ENCODE assay signal across 11 cellular contexts in genomic region chr19:2240881-2241760, GRCh38. TPM values are rescaled to one million over a fixed set of nuclear protein-coding genes. Genes with fewer than 3 reads are reported as not detected.
DNase-seq lines count a peak whose midpoint lies in the region; ATAC-seq and TF ChIP-seq lines count a peak whose summit lies in the region.
"Had no signal": no experiment of that assay in that cellular context is flagged by ENCODE, and none has a peak within 500 bp of the region (broad histone marks: within the 10 kb centered on the region; RNA-seq: fewer than 3 reads in every experiment).

No MANE protein-coding gene starts in this region.

- H3K27ac Mint-ChIP-seq in stimulated activated memory B cell treated with anti-CD40 and anti-IgM and Interleukin-4, amounts not matched to agents 10 μg/mL and 1 μg/mL and 100 μg/mL, for 72 hours: no peak overlapping the region

- intact Hi-C loops in left ventricle myocardium inferior (cut with micrococcal nuclease) (no loop called here), Right ventricle myocardium inferior (cut with DNase I) (no loop called here), mucosa of descending colon (cut with DNase I, micrococcal nuclease) (no loop called here)

- no peaks in the 10 kb centered on the region for H3K9me3 Mint-ChIP-seq in stimulated activated memory B cell treated with anti-CD40 and anti-IgM and Interleukin-4, amounts not matched to agents 10 μg/mL and 1 μg/mL and 100 μg/mL, for 72 hours

- peaks cover 63% of the 10 kb centered on the region for H3K36me3 Mint-ChIP-seq in stimulated activated memory B cell treated with anti-CD40 and anti-IgM and Interleukin-4, amounts not matched to agents 10 μg/mL and 1 μg/mL and 100 μg/mL, for 72 hours

- H3K36me3 ChIP-seq in left ventricle myocardium inferior (peaks cover 33% of the 10 kb centered on the region), mucosa of descending colon (ENCODE audit: low read depth) (peaks cover 12% of the 10 kb centered on the region)

- H3K27ac ChIP-seq in left ventricle myocardium inferior (replicated peaks) (peak overlapping the region; percentile 72), cingulate gyrus (ENCODE audit: low read depth, low read length) (peak overlapping the region; percentile 72)
- H3K27ac ChIP-seq: HL-60 had no signal

- DNase-seq in left ventricle myocardium inferior (no peak), Right ventricle myocardium inferior (ENCODE audit: missing footprints) (no peak), myocyte (ENCODE audit: low read depth) (peak; percentile 54), mucosa of descending colon (no peak)
- DNase-seq: activated gamma-delta T cell treated with Interleukin-2 at 50 U/mL for 16 hours, left ventricle myocardium superior had no signal

- no peaks in the 10 kb centered on the region for H3K27me3 ChIP-seq in left ventricle myocardium inferior (ENCODE audit: low read depth)

- peaks cover 60% of the 10 kb centered on the region for H3K4me1 Mint-ChIP-seq in stimulated activated memory B cell treated with anti-CD40 and anti-IgM and Interleukin-4, amounts not matched to agents 10 μg/mL and 1 μg/mL and 100 μg/mL, for 72 hours

- H3K4me1 ChIP-seq in left ventricle myocardium inferior (peaks cover 72% of the 10 kb centered on the region), mucosa of descending colon (ENCODE audit: low read depth) (peaks cover 50% of the 10 kb centered on the region)

- ATAC-seq in Right ventricle myocardium inferior (no peak), GM18867 (IDR thresholded peaks at IDR 0.05; ENCODE audit: unreplicated experiment) (no peak), HG03378 (IDR thresholded peaks at IDR 0.05; ENCODE audit: unreplicated experiment) (no peak), mucosa of descending colon (no peak)
- no peak for ATAC-seq in stimulated activated memory B cell treated with anti-CD40 and anti-IgM and Interleukin-4, amounts not matched to agents 10 μg/mL and 1 μg/mL and 100 μg/mL, for 72 hours
- ATAC-seq: left ventricle myocardium superior had no signal

- no peaks in the 10 kb centered on the region for H3K9me3 ChIP-seq in left ventricle myocardium inferior (replicated peaks)
- H3K9me3 ChIP-seq in mucosa of descending colon: no peaks in the 10 kb centered on the region

- no peaks in the 10 kb centered on the region for H3K27me3 Mint-ChIP-seq in stimulated activated memory B cell treated with anti-CD40 and anti-IgM and Interleukin-4, amounts not matched to agents 10 μg/mL and 1 μg/mL and 100 μg/mL, for 72 hours

- H3K4me3 Mint-ChIP-seq in stimulated activated memory B cell treated with anti-CD40 and anti-IgM and Interleukin-4, amounts not matched to agents 10 μg/mL and 1 μg/mL and 100 μg/mL, for 72 hours: no peak overlapping the region

- H3K4me3 ChIP-seq in left ventricle myocardium inferior: peak overlapping the region; percentile 64
- no peak overlapping the region for H3K4me3 ChIP-seq in mucosa of descending colon

- no peak for TF ChIP-seq CTCF in left ventricle myocardium inferior (IDR thresholded peaks at IDR 0.05; ENCODE audit: borderline replicate concordance)
- TF ChIP-seq CTCF in mucosa of descending colon (IDR thresholded peaks at IDR 0.05): no peak

RNA-seq across cellular contexts. Expression of gene SF3A2, which starts 4.5 kb away (rescaled TPM):
- total RNA-seq in left ventricle myocardium inferior (28.7 TPM), Right ventricle myocardium inferior (30.3 TPM), myocyte (21.6 and 23.1 TPM in 2 replicates), mucosa of descending colon (10 to 100 TPM; 60.6 to 81.2 (median 68.2) TPM)
- polyA plus RNA-seq in myocyte (2012): 46.6 TPM

RNA-seq across cellular contexts. Expression of gene PLEKHJ1, which starts 5.0 kb away (rescaled TPM):
- total RNA-seq in left ventricle myocardium inferior: 47.8 TPM
- total RNA-seq in Right ventricle myocardium inferior: 59.7 TPM
- 77.5 and 86.7 TPM in 2 replicates for total RNA-seq in myocyte
- polyA plus RNA-seq in myocyte (2012): 42.0 TPM
- 100 to 1,000 TPM; 132 to 231 (median 189) TPM for total RNA-seq in mucosa of descending colon

RNA-seq across cellular contexts. Expression of gene AMH, which starts 8.0 kb away (rescaled TPM):
- total RNA-seq in left ventricle myocardium inferior: 1.1 TPM
- 0.89 TPM for total RNA-seq in Right ventricle myocardium inferior
- 5.1 and 7.3 TPM in 2 replicates for total RNA-seq in myocyte
- polyA plus RNA-seq in myocyte (2012): 6.6 TPM
- total RNA-seq in mucosa of descending colon: 1 to 10 TPM; 2.7 to 5.1 (median 3.8) TPM

RNA-seq across cellular contexts. Expression of gene JSRP1, which starts 15.1 kb away (rescaled TPM):
- total RNA-seq in left ventricle myocardium inferior: 0.36 TPM
- not detected for total RNA-seq in Right ventricle myocardium inferior
- 303 and 333 TPM in 2 replicates for total RNA-seq in myocyte
- polyA plus RNA-seq in myocyte (2012): 42.4 TPM
- total RNA-seq in mucosa of descending colon: 1 to 10 TPM in 1 of 3 donors, under 1 TPM in 2; 0.38 to 2.4 (median 0.87) TPM
- total RNA-seq: left ventricle myocardium superior had no signal

RNA-seq across cellular contexts. Expression of gene PEAK3, which starts 40.9 kb away (rescaled TPM):
- total RNA-seq in left ventricle myocardium inferior (0.77 TPM), Right ventricle myocardium inferior (0.68 TPM), myocyte (0.16 and 0.36 TPM in 2 replicates), mucosa of descending colon (1 to 10 TPM in 2 of 3 donors, under 1 TPM in 1; 0.29 to 1.4 (median 1.1) TPM)
- polyA plus RNA-seq in myocyte (2012): 0.21 TPM
